ENCODE assay signal across 29 cellular contexts in the genomic region with DNA sequence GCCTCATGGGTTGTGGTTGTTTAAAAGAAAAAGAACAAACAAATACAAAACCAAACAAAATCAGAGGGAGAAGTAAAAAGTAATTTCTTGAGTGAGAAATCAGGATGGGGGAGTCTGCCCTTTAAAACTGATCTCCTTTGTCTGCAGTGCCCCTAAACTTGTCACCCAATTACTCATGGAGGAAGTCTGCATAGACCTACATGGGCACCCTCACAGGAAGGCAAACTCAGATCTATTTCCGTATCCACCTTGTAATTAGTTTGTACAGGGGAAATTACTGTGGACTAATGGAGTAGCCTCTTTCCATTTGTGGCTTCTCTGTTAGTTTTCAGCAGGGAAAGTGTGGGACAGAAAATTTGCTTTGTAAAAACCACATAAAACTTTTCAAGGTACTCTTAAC.
"Had no signal": no experiment of that assay in that cellular context is flagged by ENCODE, and none has a peak within 500 bp of the region (broad histone marks: within the 10 kb centered on the region; RNA-seq: fewer than 3 reads in every experiment).

No MANE protein-coding gene starts in this region.

- H3K27ac ChIP-seq: coronary artery, dorsolateral prefrontal cortex, epithelial cell of prostate, gastrocnemius medialis, neural progenitor cell, prostate gland, right atrium auricular region, spleen, suprapubic skin, transverse colon, upper lobe of right lung, uterus had no signal

- H3K27me3 ChIP-seq: gastrocnemius medialis, neural progenitor cell, right atrium auricular region, spleen, suprapubic skin, transverse colon, upper lobe of right lung, uterus had no signal

- H2AFZ ChIP-seq: neural progenitor cell had no signal

- H3K4me3 ChIP-seq: coronary artery, dorsolateral prefrontal cortex, gastrocnemius medialis, lung, mucosa of descending colon, neural progenitor cell, prostate gland, right atrium auricular region, spleen, suprapubic skin, transverse colon, upper lobe of right lung, uterus had no signal

- H3K9me3 ChIP-seq: gastrocnemius medialis, mucosa of descending colon, prostate gland, right atrium auricular region, spleen, suprapubic skin, transverse colon, upper lobe of right lung, uterus had no signal

- H3K4me1 ChIP-seq: gastrocnemius medialis, neural progenitor cell, prostate gland, right atrium auricular region, spleen, suprapubic skin, transverse colon, upper lobe of right lung, uterus had no signal

- H3K36me3 ChIP-seq: gastrocnemius medialis, neural progenitor cell, prostate gland, right atrium auricular region, spleen, suprapubic skin, transverse colon, upper lobe of right lung, uterus had no signal

- ATAC-seq: esophagus mucosa; gastrocnemius medialis; left lobe of liver; mucosa of descending colon; natural killer cell treated with Interleukin-12 subunit alpha and Interleukin-12 subunit beta and Interleukin-15 and Interleukin-18, amount 100 ng/mL, for 72 hours; sciatic nerve; stimulated activated naive CD8-positive, alpha-beta T cell treated with anti-CD3 and anti-CD28 coated beads, Interleukin-15, amount 100 ng/mL, for 72 hours; upper lobe of right lung had no signal

- H3K9ac ChIP-seq: neural progenitor cell had no signal

- H3K4me2 ChIP-seq: neural progenitor cell had no signal

- DNase-seq: dorsolateral prefrontal cortex; effector CD4-positive, alpha-beta T cell; foreskin fibroblast; gastrocnemius medialis; head of caudate nucleus; kidney; mesenchymal stem cell; mucosa of descending colon; naive B cell; nucleus accumbens; spleen; stimulated activated CD4-positive, alpha-beta T cell treated with anti-CD3 and anti-CD28 coated beads, Interleukin-4, amount 100 ng/mL, for 1 hour; stimulated activated CD8-positive, alpha-beta memory T cell treated with anti-CD3 and anti-CD28 coated beads, Interleukin-4, amount 100 ng/mL, for 48 hours; stimulated activated naive CD4-positive, alpha-beta T cell; stimulated activated naive CD8-positive, alpha-beta T cell treated with anti-CD3 and anti-CD28 coated beads, Interleukin-15, amount 100 ng/mL, for 72 hours; transverse colon; upper lobe of right lung; uterus had no signal
